Comparison of ENCODE assay signal across 9 cellular contexts in genomic region chr2:135874966-135875365, GRCh38. TPM values are rescaled to one million over a fixed set of nuclear protein-coding genes. Genes with fewer than 3 reads are reported as not detected.
DNase-seq lines count a peak whose midpoint lies in the region; ATAC-seq and TF ChIP-seq lines count a peak whose summit lies in the region.
"Had no signal": no experiment of that assay in that cellular context is flagged by ENCODE, and none has a peak within 500 bp of the region (broad histone marks: within the 10 kb centered on the region; RNA-seq: fewer than 3 reads in every experiment).

No MANE protein-coding gene starts in this region.

- peak overlapping the region; percentile 99 for H3K27ac Mint-ChIP-seq in activated CD8-positive, alpha-beta T cell treated with anti-CD3 and anti-CD28 coated beads for 36 hours

- H3K27ac ChIP-seq in cardiac muscle cell (no peak overlapping the region), iPS DF 6.9 (ENCODE audit: low read length) (no peak overlapping the region), tibial artery (peak overlapping the region in 1 of 2 donors; percentile 94), aorta (ENCODE audit: low read depth in 1 of 2, low read length in 2 of 2) (no peak overlapping the region)

- no peaks in the 10 kb centered on the region for H3K27me3 Mint-ChIP-seq in activated CD8-positive, alpha-beta T cell treated with anti-CD3 and anti-CD28 coated beads for 36 hours

- peaks cover 56% of the 10 kb centered on the region for H3K36me3 Mint-ChIP-seq in activated CD8-positive, alpha-beta T cell treated with anti-CD3 and anti-CD28 coated beads for 36 hours (ENCODE audit: low read depth)

- CTCF ChIA-PET in activated CD8-positive, alpha-beta T cell treated with anti-CD3 and anti-CD28 coated beads for 36 hours (lab: Charles Lee) = interaction anchor here (0.6 to 0.9 kb wide), 4 partner anchors 17 to 78 kb away, joined by 3 to 5 read pairs (median 4); no protein-coding TSS in a partner anchor

- no peaks in the 10 kb centered on the region for H3K27me3 ChIP-seq in cardiac muscle cell
- no peaks in the 10 kb centered on the region for H3K27me3 ChIP-seq in iPS DF 6.9 (ENCODE audit: control insufficient read depth, insufficient read depth, low read length)
- H3K27me3 ChIP-seq in tibial artery = no peaks in the 10 kb centered on the region
- no peaks in the 10 kb centered on the region for H3K27me3 ChIP-seq in aorta (ENCODE audit: control insufficient read depth in 1 of 2, insufficient read depth in 2 of 2, low read length in 1 of 2)

- H3K9me3 Mint-ChIP-seq in activated CD8-positive, alpha-beta T cell treated with anti-CD3 and anti-CD28 coated beads for 36 hours = no peaks in the 10 kb centered on the region

- peak overlapping the region; percentile 79 for H3K4me3 ChIP-seq in cardiac muscle cell
- peak overlapping the region; percentile 92; the same call in 1 of the 2 replicates for H3K4me3 ChIP-seq in iPS DF 6.9 (ENCODE audit: low read length)
- H3K4me3 ChIP-seq in tibial artery = peak overlapping the region; percentile 70 to 84
- H3K4me3 ChIP-seq in aorta (ENCODE audit: low read length in 2 of 2) = peak overlapping the region in 1 of 2 donors; percentile 70

- H3K36me3 ChIP-seq in cardiac muscle cell (peaks cover 4% of the 10 kb centered on the region), iPS DF 6.9 (ENCODE audit: control insufficient read depth, insufficient read depth, low read length) (peaks cover 8% of the 10 kb centered on the region; the same call in 1 of the 2 replicates), tibial artery (peaks cover 0 to 15% (median 14%) of the 10 kb centered on the region in 3 donors), aorta (ENCODE audit: control insufficient read depth in 1 of 2, insufficient read depth in 2 of 2, low read length in 1 of 2) (peaks cover 0 to 2% of the 10 kb centered on the region in 2 donors)

- H3K4me1 ChIP-seq in cardiac muscle cell (ENCODE audit: low read depth) (peaks cover 3% of the 10 kb centered on the region), iPS DF 6.9 (ENCODE audit: control insufficient read depth, insufficient read depth, low read length) (no peaks in the 10 kb centered on the region), tibial artery (peaks cover 0 to 20% (median 10%) of the 10 kb centered on the region in 4 donors), aorta (ENCODE audit: control insufficient read depth in 1 of 2, insufficient read depth in 2 of 2, low read length in 2 of 2) (no peaks in the 10 kb centered on the region)

- intact Hi-C loops in Right ventricle myocardium inferior (cut with DNase I) (no loop called here), tibial artery (cut with DNase I; ENCODE audit: low total_unique reads) (no loop called here), aorta (cut with DNase I) (loop anchor here (5.0 to 10.0 kb wide), 3 partner anchors 112 to 960 kb away; partner anchors contain the start of genes CCNT2 (in 1 of the 2), DARS1 (in 1 of the 2) and UBXN4 (in 1 of the 2))
- intact Hi-C loops in activated CD8-positive, alpha-beta T cell treated with anti-CD3 and anti-CD28 coated beads for 36 hours (cut with micrococcal nuclease) = no loop called here

- peak overlapping the region; percentile 82 for H3K4me3 Mint-ChIP-seq in activated CD8-positive, alpha-beta T cell treated with anti-CD3 and anti-CD28 coated beads for 36 hours

- TF ChIP-seq CTCF in cardiac muscle cell (IDR thresholded peaks at IDR 0.05; ENCODE audit: low read depth, low read length) (no peak), tibial artery (IDR thresholded peaks at IDR 0.05) (no peak)
- no peak for TF ChIP-seq CTCF in activated CD8-positive, alpha-beta T cell treated with anti-CD3 and anti-CD28 coated beads for 36 hours (IDR thresholded peaks at IDR 0.05)

- peaks cover 45% of the 10 kb centered on the region for H3K4me1 Mint-ChIP-seq in activated CD8-positive, alpha-beta T cell treated with anti-CD3 and anti-CD28 coated beads for 36 hours (ENCODE audit: low read depth)

- H3K9me3 ChIP-seq in cardiac muscle cell (ENCODE audit: low read depth) (no peaks in the 10 kb centered on the region), iPS DF 6.9 (ENCODE audit: control insufficient read depth, insufficient read depth, low read length) (no peaks in the 10 kb centered on the region), tibial artery (no peaks in the 10 kb centered on the region), aorta (ENCODE audit: control insufficient read depth, low read length) (no peaks in the 10 kb centered on the region)

- ATAC-seq in Right ventricle myocardium inferior (no peak), HG03354 (IDR thresholded peaks at IDR 0.05; ENCODE audit: poor library complexity, severe bottlenecking, unreplicated experiment) (no peak), aorta (ENCODE audit: low FRiP score) (no peak)
- ATAC-seq in activated CD8-positive, alpha-beta T cell treated with anti-CD3 and anti-CD28 coated beads for 36 hours = no peak

- no peak for DNase-seq in cardiac muscle cell (ENCODE audit: low read depth in 1 of 2, low spot score in 1 of 2)
- DNase-seq in Right ventricle myocardium inferior (ENCODE audit: missing footprints) = no peak
- no peak for DNase-seq in activated CD8-positive, alpha-beta T cell treated with anti-CD3 and anti-CD28 coated beads for 36 hours
- no peak for DNase-seq in iPS DF 6.9 (ENCODE audit: low read depth, low spot score)
- no peak for DNase-seq in tibial artery
- DNase-seq in SIG-M5 (lab: John Stamatoyannopoulos, UW) = no peak
- DNase-seq in aorta = no peak

- no CpG with 5 or more reads among the region's 16 CpGs for WGBS in iPS DF 6.9 (ENCODE audit: insufficient coverage, insufficient read length)
- 78 to 81% methylated on average over 16 of the region's 16 CpGs for WGBS in aorta, 2 donors

- POLR2A ChIA-PET in activated CD8-positive, alpha-beta T cell treated with anti-CD3 and anti-CD28 coated beads for 36 hours (lab: Charles Lee) = interaction anchor here (0.6 to 2.4 kb wide), 26 partner anchors 8 to 488 kb away, joined by 3 to 15 read pairs (median 4); partner anchors contain the start of gene LCT

RNA-seq across cellular contexts. Expression of gene MCM6, which starts 1.3 kb away (rescaled TPM):
- total RNA-seq in cardiac muscle cell (12.8 and 19.8 TPM in 2 replicates), Right ventricle myocardium inferior (5.8 TPM), aorta (10 to 100 TPM; 12.2 to 17.9 TPM)
- polyA plus RNA-seq in cardiac muscle cell (22.4 and 32.0 TPM in 2 replicates), aorta (1 to 10 TPM; 5.0 to 6.4 TPM)
- total RNA-seq in activated CD8-positive, alpha-beta T cell treated with anti-CD3 and anti-CD28 coated beads for 36 hours = 100 to 1,000 TPM; 229 to 234 TPM

RNA-seq across cellular contexts. Expression of gene LCT, which starts 38.0 kb away (rescaled TPM):
- 0.03 TPM in 1 of 2 replicates, not detected in the other for total RNA-seq in cardiac muscle cell
- 0.10 TPM in 1 of 2 replicates, not detected in the other for polyA plus RNA-seq in cardiac muscle cell
- not detected for total RNA-seq in Right ventricle myocardium inferior
- under 1 TPM; 0.11 to 0.29 TPM for total RNA-seq in activated CD8-positive, alpha-beta T cell treated with anti-CD3 and anti-CD28 coated beads for 36 hours
- total RNA-seq in aorta = not detected
- 10 to 100 TPM in 1 of 2 donors, under 1 TPM in 1; 0.03 to 24.8 TPM for polyA plus RNA-seq in aorta
- total RNA-seq: mucosa of gallbladder had no signal

Comparison
In these comparisons a context has a peak if more than half of its experiments do, and no peak if none do; other contexts are left out.
1. RNA of gene MCM6, which starts 1.3 kb away (total RNA-seq): 229 to 234 TPM in activated CD8-positive, alpha-beta T cell treated with anti-CD3 and anti-CD28 coated beads for 36 hours; 12.2 to 17.9 TPM in aorta, 12.8 to 19.8 TPM in cardiac muscle cell and 5.8 TPM in Right ventricle myocardium inferior (single experiment); every median in the first group is over 10 times any median in the second.
2. intact Hi-C loops: an anchor here in aorta (5.0 to 10.0 kb wide); none called in Right ventricle myocardium inferior, activated CD8-positive, alpha-beta T cell treated with anti-CD3 and anti-CD28 coated beads for 36 hours and tibial artery.